15 cellular contexts compared by ENCODE assay signal in genomic region chr2:163571423-163572102, GRCh38.
A peak's percentile ranks its signal among the peaks of the same experiment; 100 is the strongest.
DNase-seq lines count a peak whose midpoint lies in the region; ATAC-seq and TF ChIP-seq lines count a peak whose summit lies in the region.
"Had no signal": no experiment of that assay in that cellular context is flagged by ENCODE, and none has a peak within 500 bp of the region (broad histone marks: within the 10 kb centered on the region; RNA-seq: fewer than 3 reads in every experiment).

No MANE protein-coding gene starts in this region.

- TF ChIP-seq EP300 in stomach (IDR thresholded peaks at IDR 0.05) = no peak

- no peak for TF ChIP-seq CTCF in VCaP (conservative IDR thresholded peaks at IDR 0.05)
- TF ChIP-seq CTCF in lower lobe of right lung (IDR thresholded peaks at IDR 0.05) = no peak
- no peak for TF ChIP-seq CTCF in stomach (IDR thresholded peaks at IDR 0.05)

- H3K4me1 ChIP-seq in lower lobe of right lung = no peaks in the 10 kb centered on the region
- H3K4me1 ChIP-seq in stomach = no peaks in the 10 kb centered on the region

- H3K27me3 ChIP-seq in lower lobe of right lung (ENCODE audit: low read depth) (no peaks in the 10 kb centered on the region), stomach (no peaks in the 10 kb centered on the region)

- H3K27ac ChIP-seq in VCaP (peak overlapping the region; percentile 33; the same call in 1 of the 2 replicates), lower lobe of right lung (no peak overlapping the region), stomach (peak overlapping the region in 4 of 5 donors; percentile 7 to 45 (median 16))
- H3K27ac ChIP-seq: HL-60 had no signal

- H3K4me3 ChIP-seq in lower lobe of right lung (no peak overlapping the region), stomach (no peak overlapping the region)

- DNase-seq in left lobe of liver (ENCODE audit: low spot score) = no peak
- no peak for DNase-seq in lower lobe of right lung
- DNase-seq in stomach = no peak
- no peak for DNase-seq in KBM-7
- no peak for DNase-seq in KG1 (lab: John Stamatoyannopoulos, UW)
- DNase-seq: Caco-2; CD8-positive, alpha-beta memory T cell; DMS53; GF-D8; HCEC 1CT; HFFc6 had no signal

- H3K9me3 ChIP-seq in lower lobe of right lung (no peaks in the 10 kb centered on the region), stomach (no peaks in the 10 kb centered on the region)
- H3K9me3 ChIP-seq: Caco-2 had no signal

- ATAC-seq in left lobe of liver = peak; percentile 93
- ATAC-seq in lower lobe of right lung = peak; percentile 39 to 77
- no peak for ATAC-seq in GM19463 (IDR thresholded peaks at IDR 0.05; ENCODE audit: unreplicated experiment)
- ATAC-seq in HG03565 (IDR thresholded peaks at IDR 0.05; ENCODE audit: unreplicated experiment) = no peak

- H3K36me3 ChIP-seq in lower lobe of right lung = no peaks in the 10 kb centered on the region
- no peaks in the 10 kb centered on the region for H3K36me3 ChIP-seq in stomach

- intact Hi-C loops in lower lobe of right lung (cut with DNase I) = no loop called here
- intact Hi-C loops in stomach (cut with DNase I; ENCODE audit: low total_unique reads) = no loop called here

- in situ Hi-C loops in KBM-7 (cut with MboI; ENCODE audit: low pct_unique_long_range_greater_than_20kb, low sequenced_read_pairs) = no loop called here

- TF ChIP-seq POLR2A in stomach (IDR thresholded peaks at IDR 0.05) = no peak

- WGBS in stomach, 5 donors = 47 to 69% (median 63%) methylated on average over 7 of the region's 7 CpGs

Comparison
In these comparisons a context has a peak if more than half of its experiments do, and no peak if none do; other contexts are left out.
1. ATAC-seq: peak in left lobe of liver (single experiment) and lower lobe of right lung (2 of 2); none in GM19463 (single experiment) and HG03565 (single experiment).